In the genomic region with DNA sequence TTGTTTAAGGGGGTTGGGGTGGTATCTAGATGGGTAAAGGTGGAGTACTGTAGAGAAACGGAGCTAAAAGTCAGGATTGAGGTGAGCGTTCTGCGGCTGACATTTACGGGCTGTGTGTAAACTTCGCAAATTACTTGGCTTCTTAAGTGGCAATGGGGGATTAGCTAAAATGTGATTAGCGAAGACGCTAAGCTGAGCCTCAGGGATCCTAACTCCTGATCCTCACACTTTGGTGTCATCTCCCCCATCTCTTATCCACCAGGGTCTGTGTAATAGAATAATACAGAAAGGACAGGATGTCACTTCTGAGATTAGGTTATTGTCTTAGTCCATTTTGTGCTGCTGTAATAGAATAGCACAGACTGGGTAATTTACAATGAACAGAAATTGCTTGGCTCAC, we compare ENCODE assay signal across 23 cellular contexts. TPM values are rescaled to one million over a fixed set of nuclear protein-coding genes. Genes with fewer than 3 reads are reported as not detected.
"Had no signal": no experiment of that assay in that cellular context is flagged by ENCODE, and none has a peak within 500 bp of the region (broad histone marks: within the 10 kb centered on the region; RNA-seq: fewer than 3 reads in every experiment).

No MANE protein-coding gene starts in this region.

- H3K36me3 ChIP-seq: adrenal gland, breast epithelium, Peyer's patch, SJSA1 had no signal

- H3K9me3 ChIP-seq: adrenal gland, breast epithelium, Peyer's patch, SJSA1 had no signal

- H3K4me1 ChIP-seq: adrenal gland, breast epithelium had no signal

- H3K27ac ChIP-seq: adrenal gland, Peyer's patch, SJSA1 had no signal

- H3K27me3 ChIP-seq: adrenal gland, breast epithelium, Peyer's patch, SJSA1 had no signal

- DNase-seq: activated CD4-positive, alpha-beta T cell treated with anti-CD3 and anti-CD28 coated beads for 48 hours; activated CD4-positive, alpha-beta T cell treated with anti-CD3 and anti-CD28 coated beads, Interleukin-2, amount 50 U/mL, for 4 hours; activated CD4-positive, CD25-positive, alpha-beta regulatory T cell treated with anti-CD3 and anti-CD28 coated beads, Interleukin-2, amount 50 U/mL, for 72 hours; activated CD8-positive, alpha-beta memory T cell treated with anti-CD3 and anti-CD28 coated beads, Interleukin-2, amount 50 U/mL, for 48 hours; activated CD8-positive, alpha-beta T cell treated with anti-CD3 and anti-CD28 coated beads, Interleukin-2, amount 10 ng/mL, durations not matched to agents 7 days and 5 days; activated naive CD4-positive, alpha-beta T cell treated with anti-CD3 and anti-CD28 coated beads, Interleukin-2, amount 50 U/mL, for 16 hours; activated naive CD8-positive, alpha-beta T cell treated with anti-CD3 and anti-CD28 coated beads, Interleukin-2, amount 10 ng/mL, durations not matched to agents 7 days and 5 days; activated T-cell treated with anti-CD3 and anti-CD28 coated beads, Interleukin-2, amount 50 U/mL, for 1 hour; adrenal gland; anterior cingulate cortex; Kasumi-1; KBM-7; NCI-H1048; NCI-H146; NCI-H187 treated with DMSO at 0.1 percent for 48 hours; NCI-H2081 treated with DMSO at 0.1 percent for 48 hours; NCI-H446; NCI-H748 treated with DMSO at 0.1 percent for 48 hours; Peyer's patch; SHP77 had no signal

- ATAC-seq: activated CD8-positive, alpha-beta T cell treated with anti-CD3 and anti-CD28 coated beads, Interleukin-2, amount 10 ng/mL, durations not matched to agents 7 days and 5 days; WTC11 had no signal

- H3K4me3 ChIP-seq: adrenal gland, breast epithelium, Peyer's patch, SJSA1 had no signal

RNA-seq across cellular contexts. Expression of a gene that starts 10.6 kb away (rescaled TPM):
- total RNA-seq: activated CD8-positive, alpha-beta T cell treated with anti-CD3 and anti-CD28 coated beads, Interleukin-2, amount 10 ng/mL, durations not matched to agents 7 days and 5 days; activated naive CD8-positive, alpha-beta T cell treated with anti-CD3 and anti-CD28 coated beads, Interleukin-2, amount 10 ng/mL, durations not matched to agents 7 days and 5 days had no signal
